ENCODE assay signal across 16 cellular contexts in genomic region chr1:7481194-7481593, GRCh38.
A peak's percentile ranks its signal among the peaks of the same experiment; 100 is the strongest.
DNase-seq lines count a peak whose midpoint lies in the region; ATAC-seq and TF ChIP-seq lines count a peak whose summit lies in the region.
"Had no signal": no experiment of that assay in that cellular context is flagged by ENCODE, and none has a peak within 500 bp of the region (broad histone marks: within the 10 kb centered on the region; RNA-seq: fewer than 3 reads in every experiment).

No MANE protein-coding gene starts in this region.

- H3K36me3 ChIP-seq in HEK293 (ENCODE audit: control insufficient read depth in 2 of 2, insufficient read depth in 1 of 2, low read length in 2 of 2) (no peaks in the 10 kb centered on the region), IMR-90 (ENCODE audit: control insufficient read depth, insufficient read depth, low read length) (no peaks in the 10 kb centered on the region), smooth muscle cell (ENCODE audit: low read depth) (no peaks in the 10 kb centered on the region)
- H3K36me3 ChIP-seq: BE2C, BLaER1 had no signal

- peaks cover 13% of the 10 kb centered on the region; the same call in 1 of the 2 replicates for H3K9me1 ChIP-seq in IMR-90 (ENCODE audit: insufficient read depth, low read length)

- no peak for TF ChIP-seq POLR2A in IMR-90 (IDR thresholded peaks at IDR 0.05; ENCODE audit: low read depth, low read length)

- H3K9me3 ChIP-seq in HEK293 (ENCODE audit: control insufficient read depth, insufficient read depth, low read depth, low read length) (no peaks in the 10 kb centered on the region), IMR-90 (ENCODE audit: control insufficient read depth, insufficient read depth, low read length) (no peaks in the 10 kb centered on the region), smooth muscle cell (replicated peaks; ENCODE audit: low read depth) (no peaks in the 10 kb centered on the region)
- H3K9me3 ChIP-seq: BE2C, BLaER1 had no signal

- no peaks in the 10 kb centered on the region for H3K79me1 ChIP-seq in IMR-90 (ENCODE audit: low read depth in 1 of 2, low read length in 2 of 2)

- 72% methylated on average over 3 of the region's 3 CpGs; no CpG with 5 or more reads in 1 of the 2 experiments for WGBS in IMR-90 (ENCODE audit: extremely low coverage in 2 of 2, insufficient read length in 1 of 2), 2 experiments
- 85% methylated on average over 3 of the region's 3 CpGs for whole genome bisulfite sequencing in smooth muscle cell (ENCODE audit: low lambda C conversion rate)

- no peak overlapping the region for H2BK5ac ChIP-seq in IMR-90 (ENCODE audit: low read depth, low read length, poor library complexity, severe bottlenecking)

- H3K27ac ChIP-seq in HEK293 (ENCODE audit: extremely low read depth, low read depth, low read length) (no peak overlapping the region), IMR-90 (ENCODE audit: insufficient read depth, low read length) (no peak overlapping the region), smooth muscle cell (ENCODE audit: low read depth) (peak overlapping the region; percentile 63)
- H3K27ac ChIP-seq: BLaER1 had no signal

- H3K9ac ChIP-seq in IMR-90 (ENCODE audit: low read depth, low read length) (no peak overlapping the region), smooth muscle cell (ENCODE audit: low read depth) (no peak overlapping the region)
- H3K9ac ChIP-seq: BLaER1 had no signal

- no peak overlapping the region for H3K18ac ChIP-seq in IMR-90 (ENCODE audit: low read depth, low read length)

- no peak overlapping the region for H3K56ac ChIP-seq in IMR-90 (ENCODE audit: extremely low read depth, insufficient read depth, low read length)

- H4K5ac ChIP-seq in IMR-90 (ENCODE audit: low read depth, low read length): no peak overlapping the region

- H3K23ac ChIP-seq in IMR-90 (ENCODE audit: low read depth, low read length): no peak overlapping the region

- ATAC-seq in IMR-90 (ENCODE audit: low read depth): no peak

- no peaks in the 10 kb centered on the region for H3K27me3 ChIP-seq in IMR-90 (ENCODE audit: control insufficient read depth, insufficient read depth, low read length)
- H3K27me3 ChIP-seq in smooth muscle cell (ENCODE audit: low read depth): no peaks in the 10 kb centered on the region
- H3K27me3 ChIP-seq: BE2C, BLaER1 had no signal

- intact Hi-C loops in IMR-90 (cut with micrococcal nuclease): no loop called here

- DNase-seq in IMR-90 (no peak), smooth muscle cell (lab: John Stamatoyannopoulos, UW; ENCODE audit: unreplicated experiment) (no peak), DMS 273 treated with DMSO at 0.1 percent for 48 hours (lab: John Stamatoyannopoulos, UW) (no peak), ecto neural progenitor cell (ENCODE audit: low spot score) (no peak)
- DNase-seq: 8988T; ACHN; BE2C; C1 segment of cervical spinal cord; CD4-positive, alpha-beta memory T cell; CD4-positive, CD25-positive, alpha-beta regulatory T cell; CD8-positive, alpha-beta memory T cell; COR-L47; DMS79 treated with DMSO at 0.1 percent for 48 hours; GF-D8 had no signal

- H3K4me3 ChIP-seq in HEK293 (ENCODE audit: low read depth, low read length) (no peak overlapping the region), IMR-90 (ENCODE audit: insufficient read depth, low read depth, low read length) (no peak overlapping the region), smooth muscle cell (no peak overlapping the region)
- H3K4me3 ChIP-seq: BLaER1 had no signal

- H3K4ac ChIP-seq in IMR-90 (ENCODE audit: low read depth, low read length): no peak overlapping the region

- H2AFZ ChIP-seq in IMR-90 (replicated peaks; ENCODE audit: low read length, poor library complexity): no peak overlapping the region
- H2AFZ ChIP-seq in smooth muscle cell (ENCODE audit: low read depth): no peak overlapping the region

- no peak overlapping the region for H2BK120ac ChIP-seq in IMR-90 (ENCODE audit: low read depth, low read length)

- TF ChIP-seq RAD21 in IMR-90 (IDR thresholded peaks at IDR 0.05; ENCODE audit: low read length): no peak

- peaks cover 12% of the 10 kb centered on the region for H3F3A ChIP-seq in smooth muscle cell (ENCODE audit: low read depth)

- H4K91ac ChIP-seq in IMR-90 (ENCODE audit: insufficient read depth, low read depth, low read length): 0 out of 2 replicates have a peak overlapping the region, but pooled peaks have one; percentile 9

- no peaks in the 10 kb centered on the region for H3K79me2 ChIP-seq in smooth muscle cell (ENCODE audit: low read depth)

- no peak overlapping the region for H2BK20ac ChIP-seq in IMR-90 (ENCODE audit: low read depth, low read length)

- peak overlapping the region; percentile 38 for H2AK5ac ChIP-seq in IMR-90 (ENCODE audit: low read depth, low read length)

- CTCF ChIA-PET in HEK293 (lab: Yijun Ruan, JAX) (no interaction called here), IMR-90 (lab: Yijun Ruan, JAX) (no interaction called here)

- TF ChIP-seq CTCF in HEK293 (tag by site-specific recombination; IDR thresholded peaks at IDR 0.05) (no peak), IMR-90 (conservative IDR thresholded peaks at IDR 0.05; ENCODE audit: low read depth, low read length) (no peak), smooth muscle cell (IDR thresholded peaks at IDR 0.05; ENCODE audit: borderline replicate concordance, insufficient read depth, poor library complexity, severe bottlenecking) (no peak)

- POLR2A ChIA-PET in HEK293 (lab: Yijun Ruan, JAX): no interaction called here
- POLR2A ChIA-PET in IMR-90 (lab: Charles Lee; ENCODE audit: unreplicated experiment): no interaction called here

- no peak overlapping the region for H3K14ac ChIP-seq in IMR-90 (replicated peaks; ENCODE audit: low read depth, low read length)

- no peaks in the 10 kb centered on the region for H3K4me1 ChIP-seq in HEK293 (ENCODE audit: control insufficient read depth, insufficient read depth, low read length)
- H3K4me1 ChIP-seq in IMR-90 (ENCODE audit: control insufficient read depth, insufficient read depth, low read length): peaks cover 24% of the 10 kb centered on the region
- H3K4me1 ChIP-seq in smooth muscle cell (ENCODE audit: low read depth): peaks cover 18% of the 10 kb centered on the region

- no peak overlapping the region for H4K8ac ChIP-seq in IMR-90 (ENCODE audit: low read depth in 2 of 2, low read length in 2 of 2)

- dilution Hi-C loops in IMR-90 (cut with HindIII; ENCODE audit: low sequenced_read_pairs, unreplicated experiment): no loop called here

- in situ Hi-C loops in IMR-90 (cut with MboI; ENCODE audit: low sequenced_read_pairs): no loop called here

- H2AK9ac ChIP-seq in IMR-90 (replicated peaks; ENCODE audit: low read depth, low read length, poor library complexity): no peak overlapping the region

- H3K4me2 ChIP-seq in IMR-90 (ENCODE audit: low read depth, low read length): no peak overlapping the region
- H3K4me2 ChIP-seq in smooth muscle cell: no peak overlapping the region
- H3K4me2 ChIP-seq: BLaER1 had no signal

- no TSS peak for BruUV-seq in IMR-90 (replicated peaks; lab: Mats Ljungman, UMichigan)

- H4K20me1 ChIP-seq in IMR-90 (ENCODE audit: insufficient read depth, low read length) (no peaks in the 10 kb centered on the region), smooth muscle cell (ENCODE audit: low read depth) (no peaks in the 10 kb centered on the region)
- H4K20me1 ChIP-seq: BLaER1 had no signal

- no peak overlapping the region; the same call in 2 of the 3 replicates for H2BK15ac ChIP-seq in IMR-90 (ENCODE audit: low read depth, low read length)

TF ChIP-seq in HEK293, 187 proteins besides CTCF, POLR2A, EP300 and RAD21:
- TF ChIP-seq ZNF837 (tag by site-specific recombination; IDR thresholded peaks at IDR 0.05): no peak
- no peak for TF ChIP-seq ZNF221 (tag by site-specific recombination; IDR thresholded peaks at IDR 0.05; ENCODE audit: borderline replicate concordance)
- TF ChIP-seq GLIS1 (tag by site-specific recombination; IDR thresholded peaks at IDR 0.05): no peak
- no peak for TF ChIP-seq ZNF211 (tag by site-specific recombination; IDR thresholded peaks at IDR 0.05; ENCODE audit: low read depth)
- TF ChIP-seq ZBTB20 (tag by site-specific recombination; IDR thresholded peaks at IDR 0.05): no peak
- TF ChIP-seq ZNF623 (tag by site-specific recombination; IDR thresholded peaks at IDR 0.05): peak; percentile 95
- no peak for TF ChIP-seq ZNF521 (tag by site-specific recombination; IDR thresholded peaks at IDR 0.05)

TF ChIP-seq in IMR-90, 13 proteins besides CTCF, POLR2A, EP300 and RAD21:
- TF ChIP-seq MXI1 (IDR thresholded peaks at IDR 0.05; ENCODE audit: borderline replicate concordance, low read depth, low read length) (no peak), CHD1 (IDR thresholded peaks at IDR 0.05; ENCODE audit: low read depth, low read length) (no peak), MAFK (IDR thresholded peaks at IDR 0.05; ENCODE audit: low read depth, low read length) (no peak), FOS (IDR thresholded peaks at IDR 0.05; ENCODE audit: low read depth, low read length) (no peak), RCOR1 (IDR thresholded peaks at IDR 0.05; ENCODE audit: insufficient replicate concordance, low read length) (no peak), RFX5 (IDR thresholded peaks at IDR 0.05; ENCODE audit: low read depth, low read length) (no peak), BHLHE40 (IDR thresholded peaks at IDR 0.05; ENCODE audit: low read depth, low read length) (no peak), NFE2L2 (IDR thresholded peaks at IDR 0.05; ENCODE audit: low read depth, low read length) (no peak), CEBPB (IDR thresholded peaks at IDR 0.05; ENCODE audit: low read depth, low read length) (no peak), MAZ (IDR thresholded peaks at IDR 0.05; ENCODE audit: borderline replicate concordance, low read depth, low read length) (no peak)
